In the genomic region with DNA sequence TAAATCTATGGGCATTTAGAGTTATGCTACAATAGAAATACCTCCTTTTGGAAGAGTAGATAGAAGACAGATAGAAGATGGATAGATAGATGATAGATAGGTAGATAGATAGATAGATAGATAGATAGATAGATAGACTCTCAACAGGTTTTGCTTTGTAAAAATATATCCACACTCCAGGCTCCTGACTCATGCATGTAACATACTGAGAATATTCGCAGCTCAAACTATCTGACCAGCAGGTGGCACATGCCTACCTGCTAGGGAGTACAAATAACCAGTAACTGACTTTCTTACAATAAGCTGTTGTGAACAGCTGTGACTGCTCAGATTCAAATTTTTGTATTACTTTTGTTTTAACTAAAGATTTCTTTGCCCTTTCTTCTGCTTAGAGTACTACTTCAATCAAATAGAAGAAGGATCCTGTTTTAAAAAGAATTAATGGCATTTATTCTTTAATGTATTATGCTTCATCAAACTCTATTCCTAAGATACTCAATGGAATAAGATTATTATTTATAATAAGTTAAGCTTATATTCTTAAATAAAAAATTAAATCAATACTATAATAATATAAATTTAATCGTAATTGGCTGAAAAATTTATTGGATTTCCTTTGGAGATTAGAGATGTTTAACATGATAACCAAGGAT, we compare ENCODE assay signal across 8 cellular contexts.
DNase-seq lines count a peak whose midpoint lies in the region; ATAC-seq and FAIRE-seq lines count a peak whose summit lies in the region.

No MANE protein-coding gene starts in this region.

- no peaks in the 10 kb centered on the region for H3K4me1 Mint-ChIP-seq in activated naive CD8-positive, alpha-beta T cell treated with anti-CD3 and anti-CD28 coated beads, Interleukin-2, amount 50 U/mL, for 24 hours

- FAIRE-seq in islet of Langerhans (lab: Jason Lieb, UNC) (peak; percentile 98), urothelium cell line (lab: Jason Lieb, UNC) (no peak)

- DNase-seq in COR-L47 (lab: John Stamatoyannopoulos, UW) (peak; percentile 47), NCI-H774 (lab: John Stamatoyannopoulos, UW) (peak; percentile 68), urothelium cell line (ENCODE audit: low spot score) (peak; percentile 51), DMS79 treated with DMSO at 0.1 percent for 48 hours (lab: John Stamatoyannopoulos, UW) (no peak)
- DNase-seq in activated naive CD8-positive, alpha-beta T cell treated with anti-CD3 and anti-CD28 coated beads, Interleukin-2, amount 50 U/mL, for 24 hours = peak; percentile 8

- H3K9me3 Mint-ChIP-seq in activated naive CD8-positive, alpha-beta T cell treated with anti-CD3 and anti-CD28 coated beads, Interleukin-2, amount 50 U/mL, for 24 hours = no peaks in the 10 kb centered on the region

- no peak overlapping the region for H3K4me3 Mint-ChIP-seq in activated naive CD8-positive, alpha-beta T cell treated with anti-CD3 and anti-CD28 coated beads, Interleukin-2, amount 50 U/mL, for 24 hours

- H3K27ac Mint-ChIP-seq in activated naive CD8-positive, alpha-beta T cell treated with anti-CD3 and anti-CD28 coated beads, Interleukin-2, amount 50 U/mL, for 24 hours = no peak overlapping the region

- no peaks in the 10 kb centered on the region for H3K27me3 Mint-ChIP-seq in activated naive CD8-positive, alpha-beta T cell treated with anti-CD3 and anti-CD28 coated beads, Interleukin-2, amount 50 U/mL, for 24 hours

- H3K36me3 Mint-ChIP-seq in activated naive CD8-positive, alpha-beta T cell treated with anti-CD3 and anti-CD28 coated beads, Interleukin-2, amount 50 U/mL, for 24 hours (ENCODE audit: low read depth) = no peaks in the 10 kb centered on the region

- ATAC-seq in GM19025 (IDR thresholded peaks at IDR 0.05; ENCODE audit: low read depth, unreplicated experiment) = peak; percentile 92
- peak; percentile 98 for ATAC-seq in HG03159 (IDR thresholded peaks at IDR 0.05; ENCODE audit: unreplicated experiment)
- no peak for ATAC-seq in activated naive CD8-positive, alpha-beta T cell treated with anti-CD3 and anti-CD28 coated beads, Interleukin-2, amount 50 U/mL, for 24 hours
